In genomic region chr5:158178535-158178934, GRCh38 we compare ENCODE assay signal across 1 cellular context.
TF ChIP-seq lines count a peak whose summit lies in the region.

No MANE protein-coding gene starts in this region.

TF ChIP-seq in GM23338, 12 proteins besides CTCF, POLR2A, EP300 and RAD21 (continued from another document):
- TF ChIP-seq ZNF462 (CRISPR knock-in tag; IDR thresholded peaks at IDR 0.05) (no peak), STAT1 (IDR thresholded peaks at IDR 0.05; ENCODE audit: unreplicated experiment) (no peak), ZNF114 (CRISPR knock-in tag; IDR thresholded peaks at IDR 0.05) (no peak), EZH2phosphoT487 (IDR thresholded peaks at IDR 0.05; ENCODE audit: unreplicated experiment) (no peak), EZH2 (IDR thresholded peaks at IDR 0.05; ENCODE audit: low read depth, unreplicated experiment) (no peak), POLR2AphosphoS5 (IDR thresholded peaks at IDR 0.05; ENCODE audit: low read depth) (no peak), NANOG (IDR thresholded peaks at IDR 0.05; ENCODE audit: borderline replicate concordance) (no peak), JUNB (IDR thresholded peaks at IDR 0.05; ENCODE audit: unreplicated experiment) (no peak), ETS1 (IDR thresholded peaks at IDR 0.05) (no peak), ZNF331 (CRISPR knock-in tag; IDR thresholded peaks at IDR 0.05; ENCODE audit: low read depth) (no peak)
